8 cellular contexts compared by ENCODE assay signal in the genomic region with DNA sequence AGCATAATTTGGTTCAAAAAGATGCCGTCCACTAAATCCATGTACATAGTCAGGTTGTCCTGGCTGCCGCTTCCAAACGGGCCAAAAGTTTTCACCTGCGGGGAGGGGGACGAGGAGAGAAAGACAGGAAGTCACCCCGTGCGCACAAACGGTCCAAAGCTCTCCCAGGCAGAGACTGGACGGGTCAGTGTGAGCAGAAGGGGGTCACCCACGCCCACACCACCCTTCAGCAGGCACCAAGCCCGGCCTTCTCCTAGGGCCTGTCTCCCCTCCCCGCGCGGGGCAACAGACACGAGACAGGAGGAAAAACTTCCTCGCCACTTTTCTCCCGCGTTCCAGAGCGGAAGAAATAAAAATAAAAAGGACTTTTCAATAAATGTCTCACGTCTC. TPM values are rescaled to one million over a fixed set of nuclear protein-coding genes. Genes with fewer than 3 reads are reported as not detected.
DNase-seq lines count a peak whose midpoint lies in the region; ATAC-seq and TF ChIP-seq lines count a peak whose summit lies in the region.

No MANE protein-coding gene starts in this region.

- DNase-seq in heart left ventricle (peak in 2 of 5 donors; percentile 20 to 30), Right ventricle myocardium superior (no peak), left lung (no peak), type B pancreatic cell (ENCODE audit: extremely low spot score, unreplicated experiment) (no peak), AG08395 (ENCODE audit: low spot score) (no peak), SW 1271 (lab: John Stamatoyannopoulos, UW) (no peak), activated gamma-delta T cell (lab: John Stamatoyannopoulos, UW) (no peak)
- peak; percentile 30 for DNase-seq in activated naive CD8-positive, alpha-beta T cell treated with anti-CD3 and anti-CD28 coated beads for 36 hours

- TF ChIP-seq POLR2A in heart left ventricle (IDR thresholded peaks at IDR 0.05): no peak

- ATAC-seq in heart left ventricle: peak in 1 of 4 donors; percentile 49
- ATAC-seq in Right ventricle myocardium superior (ENCODE audit: poor library complexity): no peak
- peak; percentile 11 for ATAC-seq in left lung

- H3K27me3 ChIP-seq in heart left ventricle (peaks cover 0 to 23% (median 4%) of the 10 kb centered on the region in 9 donors), left lung (peaks cover 0 to 6% of the 10 kb centered on the region in 2 donors)

- H3K27ac ChIP-seq in heart left ventricle (peak overlapping the region in 11 of 12 donors; percentile 8 to 81 (median 68)), left lung (peak overlapping the region; percentile 75 to 85)

- H3K27me3 Mint-ChIP-seq in activated naive CD8-positive, alpha-beta T cell treated with anti-CD3 and anti-CD28 coated beads for 36 hours: no peaks in the 10 kb centered on the region
- peaks cover 17% of the 10 kb centered on the region for H3K27me3 Mint-ChIP-seq in type B pancreatic cell

- peaks cover 0 to 47% (median 15%) of the 10 kb centered on the region in 12 donors for H3K4me1 ChIP-seq in heart left ventricle
- peaks cover 9 to 69% of the 10 kb centered on the region in 2 donors for H3K4me1 ChIP-seq in left lung

- peaks cover 40% of the 10 kb centered on the region for H3K36me3 Mint-ChIP-seq in activated naive CD8-positive, alpha-beta T cell treated with anti-CD3 and anti-CD28 coated beads for 36 hours
- H3K36me3 Mint-ChIP-seq in type B pancreatic cell: peaks cover 3% of the 10 kb centered on the region

- peak overlapping the region; percentile 44 to 85 (median 68) for H3K4me3 ChIP-seq in heart left ventricle
- peak overlapping the region; percentile 58 to 91 for H3K4me3 ChIP-seq in left lung

- H3K9me3 ChIP-seq in heart left ventricle (no peaks in the 10 kb centered on the region), left lung (no peaks in the 10 kb centered on the region)

- no peaks in the 10 kb centered on the region for H3K36me3 ChIP-seq in heart left ventricle
- H3K36me3 ChIP-seq in left lung: no peaks in the 10 kb centered on the region

- 4 to 12% (median 8%) methylated on average over 18 to 20 of the region's 20 CpGs for WGBS in heart left ventricle, 4 donors

- H3K4me3 Mint-ChIP-seq in activated naive CD8-positive, alpha-beta T cell treated with anti-CD3 and anti-CD28 coated beads for 36 hours: peak overlapping the region; percentile 98
- peak overlapping the region; percentile 91 for H3K4me3 Mint-ChIP-seq in type B pancreatic cell

- TF ChIP-seq CTCF in heart left ventricle (IDR thresholded peaks at IDR 0.05) (no peak), left lung (IDR thresholded peaks at IDR 0.05) (no peak), type B pancreatic cell (conservative IDR thresholded peaks at IDR 0.05) (no peak)

- intact Hi-C loops in heart left ventricle (cut with DNase I): loop anchor here in 3 of 10 donors (5.0 to 10.0 kb wide), 3 partner anchors 34 to 239 kb away; no protein-coding TSS in a partner anchor
- intact Hi-C loops in Right ventricle myocardium superior (cut with DNase I): no loop called here
- intact Hi-C loops in left lung (cut with DNase I): loop anchor here (5.0 to 10.0 kb wide), 2 partner anchors 92 to 94 kb away; no protein-coding TSS in a partner anchor

- no peaks in the 10 kb centered on the region for H3K9me3 Mint-ChIP-seq in activated naive CD8-positive, alpha-beta T cell treated with anti-CD3 and anti-CD28 coated beads for 36 hours
- no peaks in the 10 kb centered on the region for H3K9me3 Mint-ChIP-seq in type B pancreatic cell

- peak overlapping the region; percentile 100 for H3K27ac Mint-ChIP-seq in activated naive CD8-positive, alpha-beta T cell treated with anti-CD3 and anti-CD28 coated beads for 36 hours
- H3K27ac Mint-ChIP-seq in type B pancreatic cell: peak overlapping the region; percentile 70

- peaks cover 40% of the 10 kb centered on the region for H3K4me1 Mint-ChIP-seq in activated naive CD8-positive, alpha-beta T cell treated with anti-CD3 and anti-CD28 coated beads for 36 hours
- peaks cover 38% of the 10 kb centered on the region for H3K4me1 Mint-ChIP-seq in type B pancreatic cell (ENCODE audit: unreplicated experiment)

RNA-seq across cellular contexts. Expression of gene CCDC88C, which starts 0.9 kb away (rescaled TPM):
- 10 to 100 TPM in 1 of 9 donors, 1 to 10 TPM in 8; 2.4 to 15.6 (median 5.4) TPM for total RNA-seq in heart left ventricle
- 1 to 10 TPM; 2.8 to 3.4 TPM for polyA plus RNA-seq in heart left ventricle
- total RNA-seq in Right ventricle myocardium superior: 2.9 TPM
- 10 to 100 TPM; 55.1 to 56.7 TPM for total RNA-seq in activated naive CD8-positive, alpha-beta T cell treated with anti-CD3 and anti-CD28 coated beads for 36 hours
- 10 to 100 TPM; 31.5 to 41.8 TPM for total RNA-seq in left lung
- total RNA-seq in type B pancreatic cell (ENCODE audit: low replicate concordance): 24.4 and 39.3 TPM in 2 replicates
